17 cellular contexts compared by ENCODE assay signal in genomic region chr10:130045801-130046321, GRCh38.
"Had no signal": no experiment of that assay in that cellular context is flagged by ENCODE, and none has a peak within 500 bp of the region (broad histone marks: within the 10 kb centered on the region; RNA-seq: fewer than 3 reads in every experiment).

No MANE protein-coding gene starts in this region.

- H3K4me1 ChIP-seq: heart left ventricle, tibial artery had no signal

- H3K27ac ChIP-seq: heart left ventricle, tibial artery had no signal

- DNase-seq: cerebellar nuclear complex; effector CD4-positive, alpha-beta T cell; erythroblast; foreskin melanocyte; heart left ventricle; hippocampal formation; kidney glomerular epithelial cell; naive B cell; right cardiac atrium; small intestine; stimulated activated CD4-positive, alpha-beta T cell treated with anti-CD3 and anti-CD28 coated beads, Interleukin-12 subunit alpha, Interleukin-12 subunit beta, amount 100 ng/mL, for 4 hours; stimulated activated naive CD4-positive, alpha-beta T cell treated with Interleukin-2 at 50 U/mL for 16 hours had no signal

- H3K36me3 Mint-ChIP-seq: naive B cell had no signal

- FAIRE-seq: colon, endothelial cell of umbilical vein, small intestine had no signal

- H3K36me3 ChIP-seq: heart left ventricle, tibial artery had no signal

- H3K4me3 Mint-ChIP-seq: endodermal cell had no signal

- H3K27ac Mint-ChIP-seq: endodermal cell, naive B cell, progenitor cell of endocrine pancreas had no signal

- H3K9me3 ChIP-seq: heart left ventricle, tibial artery had no signal

- H3K4me1 Mint-ChIP-seq: endodermal cell, naive B cell had no signal

- H3K4me3 ChIP-seq: heart left ventricle, tibial artery had no signal

- H3K9me3 Mint-ChIP-seq: endodermal cell had no signal
